Comparison of ENCODE assay signal across 8 cellular contexts in genomic region chr10:91409069-91409868, GRCh38. TPM values are rescaled to one million over a fixed set of nuclear protein-coding genes. Genes with fewer than 3 reads are reported as not detected.
DNase-seq lines count a peak whose midpoint lies in the region; ATAC-seq lines count a peak whose summit lies in the region.

No MANE protein-coding gene starts in this region.

- no peaks in the 10 kb centered on the region for H3K36me3 Mint-ChIP-seq in activated naive CD4-positive, alpha-beta T cell treated with anti-CD3 and anti-CD28 coated beads, Interleukin-2, amount 50 U/mL, for 72 hours

- H3K9me3 ChIP-seq in neuron (ENCODE audit: low read length), result no peaks in the 10 kb centered on the region

- ATAC-seq in GM19463 (IDR thresholded peaks at IDR 0.05; ENCODE audit: unreplicated experiment) (peak; percentile 31), HG03565 (IDR thresholded peaks at IDR 0.05; ENCODE audit: unreplicated experiment) (peak; percentile 12)
- peak; percentile 31 to 45 for ATAC-seq in activated naive CD4-positive, alpha-beta T cell treated with anti-CD3 and anti-CD28 coated beads, Interleukin-2, amount 50 U/mL, for 72 hours

- no peaks in the 10 kb centered on the region for H3K36me3 ChIP-seq in neuron (ENCODE audit: insufficient read depth, low read length)

- DNase-seq in DMS 273 treated with DMSO at 0.1 percent for 48 hours (lab: John Stamatoyannopoulos, UW) (peak; percentile 42), NCI-H748 treated with DMSO at 0.1 percent for 48 hours (lab: John Stamatoyannopoulos, UW) (peak; percentile 46), globus pallidus (ENCODE audit: low spot score) (peak; percentile 78), ureter (ENCODE audit: low spot score) (peak; percentile 90)
- peak in 1 of 2 donors; percentile 65 for DNase-seq in activated naive CD4-positive, alpha-beta T cell treated with anti-CD3 and anti-CD28 coated beads, Interleukin-2, amount 50 U/mL, for 72 hours (ENCODE audit: low spot score in 2 of 2)

- no peaks in the 10 kb centered on the region for H3K9me3 Mint-ChIP-seq in activated naive CD4-positive, alpha-beta T cell treated with anti-CD3 and anti-CD28 coated beads, Interleukin-2, amount 50 U/mL, for 72 hours

- H3K4me1 ChIP-seq in neuron (ENCODE audit: insufficient read depth, low read length), result peaks cover 42% of the 10 kb centered on the region

- H3K27ac Mint-ChIP-seq in activated naive CD4-positive, alpha-beta T cell treated with anti-CD3 and anti-CD28 coated beads, Interleukin-2, amount 50 U/mL, for 72 hours, result peak overlapping the region; percentile 87 to 94

- H2AFZ ChIP-seq in neuron (ENCODE audit: low read depth, low read length), result peak overlapping the region; percentile 85

- H3K4me3 ChIP-seq in neuron (ENCODE audit: low read length), result peak overlapping the region; percentile 100

- H3K27me3 ChIP-seq in neuron (ENCODE audit: insufficient read depth, low read length), result no peaks in the 10 kb centered on the region

RNA-seq across cellular contexts. Expression of gene HECTD2, which starts 0.9 kb away (rescaled TPM):
- 1 to 10 TPM; 3.0 to 6.0 TPM for total RNA-seq in activated naive CD4-positive, alpha-beta T cell treated with anti-CD3 and anti-CD28 coated beads, Interleukin-2, amount 50 U/mL, for 72 hours
- 23.4 TPM for total RNA-seq in ureter
